Comparison of ENCODE assay signal across 24 cellular contexts in genomic region chr10:61548371-61548770, GRCh38.
"Had no signal": no experiment of that assay in that cellular context is flagged by ENCODE, and none has a peak within 500 bp of the region (broad histone marks: within the 10 kb centered on the region; RNA-seq: fewer than 3 reads in every experiment).

No MANE protein-coding gene starts in this region.

- H3K4me3 ChIP-seq: MG63, SJSA1, SK-N-MC had no signal

- DNase-seq: Karpas-422, KG1, MG63, NCI-H1092, NCI-H1105 treated with DMSO at 0.1 percent for 48 hours, NCI-H1417 treated with DMSO at 0.1 percent for 48 hours, NCI-H146, NCI-H187, NCI-H2029, NCI-H2081 treated with DMSO at 0.1 percent for 48 hours, NCI-H2171, NCI-H226, NCI-H446, NCI-H510A, NCI-H524 treated with DMSO at 0.1 percent for 48 hours, NCI-H69, NCI-H774, Right ventricle myocardium superior, RPMI8226, SIG-M5 had no signal

- H3K4me1 ChIP-seq: SJSA1 had no signal

- H3K9me3 ChIP-seq: MG63, SJSA1 had no signal

- H3K27me3 ChIP-seq: MG63, SJSA1 had no signal

- H3K36me3 ChIP-seq: MG63, SJSA1 had no signal

- H3K27ac ChIP-seq: HL-60, SJSA1, SK-N-MC had no signal

- FAIRE-seq: RCC 7860 had no signal
